Comparison of ENCODE assay signal across 1 cellular context in genomic region chr10:73992899-73993788, GRCh38.
TF ChIP-seq lines count a peak whose summit lies in the region.

No MANE protein-coding gene starts in this region.

TF ChIP-seq in K562, 482 proteins besides CTCF, POLR2A, EP300 and RAD21 (continued from another document):
- TF ChIP-seq ZBTB40 (IDR thresholded peaks at IDR 0.05) (peak; percentile 89), ZBTB40 (CRISPR knock-in tag; IDR thresholded peaks at IDR 0.05) (peak; percentile 85), ZBTB12 (CRISPR knock-in tag; IDR thresholded peaks at IDR 0.05) (no peak), HDAC2 (IDR thresholded peaks at IDR 0.05) (peak; percentile 89), IRF1 (CRISPR knock-in tag; IDR thresholded peaks at IDR 0.05; ENCODE audit: borderline replicate concordance) (no peak), THAP7 (CRISPR knock-in tag; IDR thresholded peaks at IDR 0.05) (no peak), ZNF41 (CRISPR knock-in tag; conservative IDR thresholded peaks at IDR 0.05) (peak; percentile 55; the same call in 1 of the 2 replicates), DLX4 (CRISPR knock-in tag; IDR thresholded peaks at IDR 0.05) (no peak), ZNF639 (CRISPR knock-in tag; conservative IDR thresholded peaks at IDR 0.05 in 1 of 2, IDR thresholded peaks at IDR 0.05 in 1 of 2) (peak in 1 of 2 experiments; percentile 29; a peak in 1 of 4 replicates), ZNF507 (tag; conservative IDR thresholded peaks at IDR 0.05) (no peak), FIP1L1 (IDR thresholded peaks at IDR 0.05; ENCODE audit: low read depth, low read length, poor library complexity, severe bottlenecking) (no peak), TFE3 (CRISPR knock-in tag; IDR thresholded peaks at IDR 0.05) (no peak), E2F4 (CRISPR knock-in tag; IDR thresholded peaks at IDR 0.05; ENCODE audit: low read depth) (no peak), NCOA2 (IDR thresholded peaks at IDR 0.05; ENCODE audit: partially characterized antibody in 2 of 2) (no peak), MAFG (tag; conservative IDR thresholded peaks at IDR 0.05) (no peak), PTTG1 (tag; IDR thresholded peaks at IDR 0.05; ENCODE audit: low read depth) (peak; percentile 78), REST (CRISPR knock-in tag; IDR thresholded peaks at IDR 0.05; ENCODE audit: low read depth) (no peak), ZBTB17 (CRISPR knock-in tag; IDR thresholded peaks at IDR 0.05) (peak; percentile 61; the same call in 1 of the 2 replicates), ASH1L (IDR thresholded peaks at IDR 0.05; ENCODE audit: borderline replicate concordance, low read depth, partially characterized antibody) (peak; percentile 25), CCNT2 (IDR thresholded peaks at IDR 0.05; ENCODE audit: borderline replicate concordance, extremely low read depth, insufficient read length, low read depth, low read length) (peak; percentile 21), ARID3B (CRISPR knock-in tag; IDR thresholded peaks at IDR 0.05; ENCODE audit: borderline replicate concordance) (no peak), BCL6 (CRISPR knock-in tag; IDR thresholded peaks at IDR 0.05) (no peak), ZNF778 (CRISPR knock-in tag; IDR thresholded peaks at IDR 0.05) (no peak)
